ENCODE assay signal across 20 cellular contexts in the genomic region with DNA sequence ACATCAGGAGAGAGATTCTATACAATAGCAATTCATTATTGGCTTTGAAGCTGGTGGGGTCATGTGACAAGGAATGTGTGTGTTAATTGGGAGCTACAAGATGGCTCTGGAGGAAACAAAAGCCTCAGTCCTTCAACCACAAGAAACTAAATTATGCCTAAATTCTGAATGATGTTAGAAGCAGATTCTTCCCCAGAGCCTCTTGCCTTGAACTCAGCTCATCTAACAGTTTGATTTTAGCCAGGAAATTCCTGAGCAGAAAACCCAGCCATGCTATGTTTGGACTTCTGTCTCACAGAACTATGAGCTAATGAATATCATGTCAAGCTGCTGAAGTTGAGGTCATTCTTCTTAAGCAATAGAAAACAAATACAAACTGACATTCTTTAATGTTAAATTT.
DNase-seq lines count a peak whose midpoint lies in the region; TF ChIP-seq lines count a peak whose summit lies in the region.
"Had no signal": no experiment of that assay in that cellular context is flagged by ENCODE, and none has a peak within 500 bp of the region (broad histone marks: within the 10 kb centered on the region; RNA-seq: fewer than 3 reads in every experiment).

No MANE protein-coding gene starts in this region.

- TF ChIP-seq CTCF in MCF 10A (IDR thresholded peaks at IDR 0.05; ENCODE audit: unreplicated experiment) (no peak), breast epithelium (IDR thresholded peaks at IDR 0.05) (no peak), cardiac fibroblast (IDR thresholded peaks at IDR 0.05; ENCODE audit: low read depth, low read length) (no peak), ovary (IDR thresholded peaks at IDR 0.05) (no peak)

- H3K27me3 ChIP-seq in breast epithelium, result no peaks in the 10 kb centered on the region
- H3K27me3 ChIP-seq in ovary, result no peaks in the 10 kb centered on the region

- no peaks in the 10 kb centered on the region for H3K36me3 Mint-ChIP-seq in MCF 10A (ENCODE audit: insufficient read depth, unreplicated experiment)
- H3K36me3 Mint-ChIP-seq: activated CD8-positive, alpha-beta memory T cell treated with anti-CD3 and anti-CD28 coated beads, Interleukin-2, amount 10 ng/mL, durations not matched to agents 7 days and 5 days; CD4-positive, CD25-positive, alpha-beta regulatory T cell; IgD-negative memory B cell; naive thymus-derived CD4-positive, alpha-beta T cell had no signal

- no TSS peak for BruUV-seq in MCF 10A (replicated peaks; lab: Mats Ljungman, UMichigan)

- intact Hi-C loops in MCF 10A (cut with micrococcal nuclease) (no loop called here), breast epithelium (cut with DNase I; ENCODE audit: low total_unique reads) (no loop called here), ovary (cut with DNase I) (no loop called here)

- no peak for TF ChIP-seq POLR2A in breast epithelium (IDR thresholded peaks at IDR 0.05)
- no peak for TF ChIP-seq POLR2A in ovary (IDR thresholded peaks at IDR 0.05)

- H3K36me3 ChIP-seq in breast epithelium, result peaks cover 3% of the 10 kb centered on the region
- no peaks in the 10 kb centered on the region for H3K36me3 ChIP-seq in ovary

- peak overlapping the region; percentile 78 for H3K27ac Mint-ChIP-seq in MCF 10A (ENCODE audit: low read depth, unreplicated experiment)
- H3K27ac Mint-ChIP-seq: activated CD8-positive, alpha-beta memory T cell treated with anti-CD3 and anti-CD28 coated beads, Interleukin-2, amount 10 ng/mL, durations not matched to agents 7 days and 5 days; CD4-positive, CD25-positive, alpha-beta regulatory T cell; IgD-negative memory B cell; naive thymus-derived CD4-positive, alpha-beta T cell; stimulated activated naive CD8-positive, alpha-beta T cell treated with anti-CD3 and anti-CD28 coated beads, Interleukin-15, Interleukin-2, amounts not matched to agents 100 ng/mL and 50 ng/mL, for 24 hours had no signal

- POLR2A ChIA-PET in MCF 10A (lab: Yijun Ruan, JAX), result no interaction called here

- H3K4me1 ChIP-seq in breast epithelium, result no peaks in the 10 kb centered on the region
- H3K4me1 ChIP-seq in ovary (ENCODE audit: insufficient read depth), result no peaks in the 10 kb centered on the region

- H3K27me3 Mint-ChIP-seq in MCF 10A (ENCODE audit: insufficient read depth, unreplicated experiment), result no peaks in the 10 kb centered on the region
- H3K27me3 Mint-ChIP-seq: activated CD8-positive, alpha-beta memory T cell treated with anti-CD3 and anti-CD28 coated beads, Interleukin-2, amount 10 ng/mL, durations not matched to agents 7 days and 5 days; CD4-positive, CD25-positive, alpha-beta regulatory T cell; IgD-negative memory B cell; naive thymus-derived CD4-positive, alpha-beta T cell; stimulated activated naive CD8-positive, alpha-beta T cell treated with anti-CD3 and anti-CD28 coated beads, Interleukin-15, Interleukin-2, amounts not matched to agents 100 ng/mL and 50 ng/mL, for 24 hours had no signal

- no peak for TF ChIP-seq EP300 in ovary (IDR thresholded peaks at IDR 0.05)

- no peak overlapping the region for H3K4me3 Mint-ChIP-seq in MCF 10A (ENCODE audit: unreplicated experiment)
- H3K4me3 Mint-ChIP-seq: activated CD8-positive, alpha-beta memory T cell treated with anti-CD3 and anti-CD28 coated beads, Interleukin-2, amount 10 ng/mL, durations not matched to agents 7 days and 5 days; CD4-positive, CD25-positive, alpha-beta regulatory T cell; IgD-negative memory B cell; naive thymus-derived CD4-positive, alpha-beta T cell; stimulated activated naive CD8-positive, alpha-beta T cell treated with anti-CD3 and anti-CD28 coated beads, Interleukin-15, Interleukin-2, amounts not matched to agents 100 ng/mL and 50 ng/mL, for 24 hours had no signal

- CTCF ChIA-PET in MCF 10A (lab: Yijun Ruan, JAX), result interaction anchor here (0.6 to 0.7 kb wide), 3 partner anchors 16 to 915 kb away, joined by 3 to 4 read pairs (median 4); no protein-coding TSS in a partner anchor

- no peaks in the 10 kb centered on the region for H3K9me3 ChIP-seq in breast epithelium
- H3K9me3 ChIP-seq in ovary, result no peaks in the 10 kb centered on the region

- no peaks in the 10 kb centered on the region for H3K9me3 Mint-ChIP-seq in MCF 10A (ENCODE audit: unreplicated experiment)

- H3K4me1 Mint-ChIP-seq in MCF 10A (ENCODE audit: insufficient read depth, unreplicated experiment), result peaks cover 11% of the 10 kb centered on the region
- H3K4me1 Mint-ChIP-seq: activated CD8-positive, alpha-beta memory T cell treated with anti-CD3 and anti-CD28 coated beads, Interleukin-2, amount 10 ng/mL, durations not matched to agents 7 days and 5 days; CD4-positive, CD25-positive, alpha-beta regulatory T cell; IgD-negative memory B cell; naive thymus-derived CD4-positive, alpha-beta T cell had no signal

- H3K4me3 ChIP-seq in breast epithelium, result no peak overlapping the region
- no peak overlapping the region for H3K4me3 ChIP-seq in cardiac fibroblast (replicated peaks in 1 of 2; ENCODE audit: low read depth in 2 of 2, low read length in 2 of 2)
- H3K4me3 ChIP-seq in ovary, result no peak overlapping the region

- no peak for DNase-seq in MCF 10A (ENCODE audit: unreplicated experiment)
- DNase-seq in breast epithelium (ENCODE audit: low spot score in 2 of 2), result no peak
- peak; percentile 7 to 22 for DNase-seq in cardiac fibroblast (ENCODE audit: low read depth in 2 of 2)
- DNase-seq in islet precursor cell, result peak; percentile 72
- DNase-seq in activated CD4-positive, alpha-beta T cell treated with anti-CD3 and anti-CD28 coated beads, Interleukin-2, amount 50 U/mL, for 48 hours, result no peak
- DNase-seq in stimulated activated CD4-positive, alpha-beta T cell treated with anti-CD3 and anti-CD28 coated beads, Interleukin-4, amount 100 ng/mL, for 4 hours, result no peak
- DNase-seq in D341Med (ENCODE audit: low spot score), result no peak
- no peak for DNase-seq in ovary
- DNase-seq: activated CD8-positive, alpha-beta memory T cell treated with anti-CD3 and anti-CD28 coated beads, Interleukin-2, amount 10 ng/mL, durations not matched to agents 7 days and 5 days; activated effector memory CD4-positive, alpha-beta T cell treated with anti-CD3 and anti-CD28 coated beads, Interleukin-2, amount 50 U/mL, for 16 hours; CD4-positive, CD25-positive, alpha-beta regulatory T cell; cortex of kidney; erythroblast; naive thymus-derived CD4-positive, alpha-beta T cell; NCI-H1048; NCI-H345; NK-92 treated with Interleukin-12 subunit alpha and Interleukin-12 subunit beta, amount 100 ng/mL, for 24 hours; stimulated activated CD4-positive, alpha-beta T cell treated with anti-CD3 and anti-CD28 coated beads, Interleukin-15, amount 100 ng/mL, for 24 hours had no signal

- H3K27ac ChIP-seq in breast epithelium, result no peak overlapping the region
- H3K27ac ChIP-seq in ovary, result no peak overlapping the region

Comparison
In these comparisons a context has a peak if more than half of its experiments do, and no peak if none do; other contexts are left out.
1. DNase-seq: peak in cardiac fibroblast (2 of 2) and islet precursor cell (single experiment); none in MCF 10A (single experiment), breast epithelium (0 of 2), activated CD4-positive, alpha-beta T cell treated with anti-CD3 and anti-CD28 coated beads, Interleukin-2, amount 50 U/mL, for 48 hours (0 of 2), stimulated activated CD4-positive, alpha-beta T cell treated with anti-CD3 and anti-CD28 coated beads, Interleukin-4, amount 100 ng/mL, for 4 hours (0 of 2), D341Med (single experiment) and ovary (0 of 5).